8 cellular contexts compared by ENCODE assay signal in the genomic region with DNA sequence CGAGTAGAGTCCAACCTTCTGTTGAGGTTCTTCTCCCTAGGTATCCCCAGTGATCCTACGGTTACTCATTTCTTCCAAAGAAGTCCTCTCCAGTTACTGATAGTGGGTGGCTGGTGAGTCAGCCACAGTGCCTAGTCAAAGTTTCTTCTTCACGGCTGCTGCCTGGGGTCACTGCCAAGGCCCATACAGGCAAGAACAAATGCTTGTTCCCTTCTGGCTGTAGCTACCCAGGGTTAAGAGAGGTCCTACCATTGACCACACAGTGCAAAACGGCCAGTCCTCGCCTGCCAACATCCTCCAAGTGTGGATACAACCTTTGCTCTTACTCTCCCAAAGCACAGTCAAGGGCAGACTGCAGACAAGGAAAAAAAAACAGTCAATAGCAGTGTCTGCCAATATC. TPM values are rescaled to one million over a fixed set of nuclear protein-coding genes. Genes with fewer than 3 reads are reported as not detected.
DNase-seq lines count a peak whose midpoint lies in the region; ATAC-seq and TF ChIP-seq lines count a peak whose summit lies in the region.

No MANE protein-coding gene starts in this region.

- no peak for ATAC-seq in HG02973 (IDR thresholded peaks at IDR 0.05; ENCODE audit: unreplicated experiment)
- no peak for ATAC-seq in HG03457 (IDR thresholded peaks at IDR 0.05; ENCODE audit: unreplicated experiment)

- peak overlapping the region; percentile 97 for H3K27ac ChIP-seq in left ventricle myocardium inferior (replicated peaks)

- no peak for TF ChIP-seq CTCF in left ventricle myocardium inferior (IDR thresholded peaks at IDR 0.05; ENCODE audit: borderline replicate concordance)

- intact Hi-C loops in left ventricle myocardium inferior (cut with micrococcal nuclease) = loop anchor here (2.0 kb wide), 1 partner anchor 64 kb away; no protein-coding TSS in a partner anchor

- H3K4me3 ChIP-seq in left ventricle myocardium inferior = no peak overlapping the region

- H3K27me3 ChIP-seq in left ventricle myocardium inferior (ENCODE audit: low read depth) = no peaks in the 10 kb centered on the region

- no peaks in the 10 kb centered on the region for H3K36me3 ChIP-seq in left ventricle myocardium inferior

- DNase-seq in HT1080 (ENCODE audit: low read depth) (peak; percentile 79), left ventricle myocardium inferior (peak; percentile 47), islet precursor cell (no peak), ureter (ENCODE audit: low spot score) (no peak)
- DNase-seq in activated naive CD4-positive, alpha-beta T cell treated with anti-CD3 and anti-CD28 coated beads, Interleukin-2, amount 50 U/mL, for 16 hours = peak; percentile 43
- peak; percentile 18 to 43 for DNase-seq in stimulated activated CD4-positive, alpha-beta T cell treated with anti-CD3 and anti-CD28 coated beads, Interleukin-4, amount 100 ng/mL, for 48 hours (ENCODE audit: low read depth in 2 of 2)

- H3K9me3 ChIP-seq in left ventricle myocardium inferior (replicated peaks) = no peaks in the 10 kb centered on the region

- H3K4me1 ChIP-seq in left ventricle myocardium inferior = peaks cover 38% of the 10 kb centered on the region

RNA-seq across cellular contexts. Expression of a gene that starts 2.9 kb away (rescaled TPM):
- 12.9 and 13.3 TPM in 2 replicates for total RNA-seq in HT1080 (2014; rRNA removed; shearing (Covaris generic))
- 5.3 and 6.3 TPM in 2 replicates for polyA plus RNA-seq in HT1080 (2015; cell fraction: cytosol; rRNA removed)
- polyA plus RNA-seq in HT1080 (2015; cell fraction: nucleus; rRNA removed) = 7.6 and 14.5 TPM in 2 replicates
- 45.4 TPM for total RNA-seq in left ventricle myocardium inferior
- total RNA-seq in ureter = 48.7 TPM

Comparison
In these comparisons a context has a peak if more than half of its experiments do, and no peak if none do; other contexts are left out.
1. DNase-seq: peak in HT1080 (single experiment), activated naive CD4-positive, alpha-beta T cell treated with anti-CD3 and anti-CD28 coated beads, Interleukin-2, amount 50 U/mL, for 16 hours (single experiment), left ventricle myocardium inferior (single experiment) and stimulated activated CD4-positive, alpha-beta T cell treated with anti-CD3 and anti-CD28 coated beads, Interleukin-4, amount 100 ng/mL, for 48 hours (2 of 2); none in islet precursor cell (single experiment) and ureter (single experiment).